In genomic region chr5:177529247-177529901, GRCh38 we compare ENCODE assay signal across 21 cellular contexts. TPM values are rescaled to one million over a fixed set of nuclear protein-coding genes. Genes with fewer than 3 reads are reported as not detected.
DNase-seq lines count a peak whose midpoint lies in the region; ATAC-seq and TF ChIP-seq lines count a peak whose summit lies in the region.
"Had no signal": no experiment of that assay in that cellular context is flagged by ENCODE, and none has a peak within 500 bp of the region (broad histone marks: within the 10 kb centered on the region; RNA-seq: fewer than 3 reads in every experiment).

No MANE protein-coding gene starts in this region.

- intact Hi-C loops in upper lobe of right lung (cut with DNase I) = no loop called here

- no peaks in the 10 kb centered on the region for H3K4me1 Mint-ChIP-seq in activated naive CD4-positive, alpha-beta T cell treated with anti-CD3 and anti-CD28 coated beads, Interleukin-2, amount 50 U/mL, for 24 hours
- no peaks in the 10 kb centered on the region for H3K4me1 Mint-ChIP-seq in T-cell
- no peaks in the 10 kb centered on the region for H3K4me1 Mint-ChIP-seq in HFFc6 (ENCODE audit: low read depth)
- H3K4me1 Mint-ChIP-seq: endodermal cell, neural progenitor cell had no signal

- H3K36me3 ChIP-seq in upper lobe of right lung = peaks cover 89% of the 10 kb centered on the region
- H3K36me3 ChIP-seq: neural progenitor cell, WERI-Rb-1 had no signal

- POLR2A ChIA-PET in T-cell (lab: Charles Lee) = interaction anchor here in 1 of 2 donors (1.1 kb wide), 1 partner anchor 16 kb away, joined by 8 read pairs; no protein-coding TSS in a partner anchor

- no peaks in the 10 kb centered on the region for H3K9me3 Mint-ChIP-seq in activated naive CD4-positive, alpha-beta T cell treated with anti-CD3 and anti-CD28 coated beads, Interleukin-2, amount 50 U/mL, for 24 hours
- H3K9me3 Mint-ChIP-seq in T-cell = no peaks in the 10 kb centered on the region
- no peaks in the 10 kb centered on the region for H3K9me3 Mint-ChIP-seq in HFFc6
- H3K9me3 Mint-ChIP-seq: activated CD4-positive, alpha-beta memory T cell treated with anti-CD3 and anti-CD28 coated beads for 36 hours; activated T-cell treated with anti-CD3 and anti-CD28 coated beads, Interleukin-2, amount 50 U/mL, for 72 hours; CD14-positive monocyte; endodermal cell; neural progenitor cell had no signal

- no peaks in the 10 kb centered on the region for H3K27me3 ChIP-seq in upper lobe of right lung
- H3K27me3 ChIP-seq: brain microvascular endothelial cell, heart left ventricle, neural progenitor cell had no signal

- no peak overlapping the region for H3K27ac ChIP-seq in upper lobe of right lung
- H3K27ac ChIP-seq: brain microvascular endothelial cell, heart left ventricle, neural progenitor cell, WERI-Rb-1 had no signal

- no peaks in the 10 kb centered on the region for H3K27me3 Mint-ChIP-seq in activated naive CD4-positive, alpha-beta T cell treated with anti-CD3 and anti-CD28 coated beads, Interleukin-2, amount 50 U/mL, for 24 hours
- H3K27me3 Mint-ChIP-seq in T-cell = no peaks in the 10 kb centered on the region
- H3K27me3 Mint-ChIP-seq in HFFc6 (ENCODE audit: insufficient read depth) = no peaks in the 10 kb centered on the region; the same call in 1 of the 2 replicates
- H3K27me3 Mint-ChIP-seq: activated CD4-positive, alpha-beta memory T cell treated with anti-CD3 and anti-CD28 coated beads for 36 hours had no signal

- CTCF ChIA-PET in T-cell (lab: Charles Lee) = no interaction called here

- H3K36me3 Mint-ChIP-seq in activated naive CD4-positive, alpha-beta T cell treated with anti-CD3 and anti-CD28 coated beads, Interleukin-2, amount 50 U/mL, for 24 hours = peaks cover 8% of the 10 kb centered on the region
- peaks cover 38% of the 10 kb centered on the region for H3K36me3 Mint-ChIP-seq in T-cell
- H3K36me3 Mint-ChIP-seq in HFFc6 (ENCODE audit: low read depth) = peaks cover 12% of the 10 kb centered on the region

- no peak overlapping the region for H3K4me3 ChIP-seq in upper lobe of right lung
- H3K4me3 ChIP-seq: heart left ventricle, neural progenitor cell had no signal

- H3K4me3 Mint-ChIP-seq in activated naive CD4-positive, alpha-beta T cell treated with anti-CD3 and anti-CD28 coated beads, Interleukin-2, amount 50 U/mL, for 24 hours = no peak overlapping the region
- H3K4me3 Mint-ChIP-seq in T-cell = no peak overlapping the region
- H3K4me3 Mint-ChIP-seq in HFFc6 = no peak overlapping the region
- H3K4me3 Mint-ChIP-seq: activated CD4-positive, alpha-beta memory T cell treated with anti-CD3 and anti-CD28 coated beads for 36 hours; activated T-cell treated with anti-CD3 and anti-CD28 coated beads, Interleukin-2, amount 50 U/mL, for 72 hours; CD14-positive monocyte; endodermal cell; neural progenitor cell had no signal

- H3K9me3 ChIP-seq in upper lobe of right lung = no peaks in the 10 kb centered on the region
- H3K9me3 ChIP-seq: heart left ventricle had no signal

- peak overlapping the region; percentile 53 for H3K27ac Mint-ChIP-seq in activated naive CD4-positive, alpha-beta T cell treated with anti-CD3 and anti-CD28 coated beads, Interleukin-2, amount 50 U/mL, for 24 hours
- peak overlapping the region; percentile 1 to 33 for H3K27ac Mint-ChIP-seq in T-cell
- H3K27ac Mint-ChIP-seq in HFFc6 = no peak overlapping the region
- H3K27ac Mint-ChIP-seq: activated CD4-positive, alpha-beta memory T cell treated with anti-CD3 and anti-CD28 coated beads for 36 hours; endodermal cell; neural progenitor cell had no signal

- ATAC-seq in T-cell (replicated peaks in 1 of 4) = no peak
- ATAC-seq in upper lobe of right lung = no peak
- ATAC-seq: activated T-cell treated with anti-CD3 and anti-CD28 coated beads, Interleukin-2, amount 50 U/mL, for 72 hours; heart left ventricle had no signal

- no peaks in the 10 kb centered on the region for H3K4me1 ChIP-seq in upper lobe of right lung
- H3K4me1 ChIP-seq: neural progenitor cell had no signal

- no peak for TF ChIP-seq CTCF in upper lobe of right lung (IDR thresholded peaks at IDR 0.05)
- TF ChIP-seq CTCF in HFFc6 (IDR thresholded peaks at IDR 0.05) = no peak

- DNase-seq in activated naive CD4-positive, alpha-beta T cell (lab: John Stamatoyannopoulos, UW) = no peak
- no peak for DNase-seq in T-cell
- DNase-seq in left kidney (ENCODE audit: low read depth, low spot score) = peak; percentile 11
- DNase-seq in upper lobe of right lung = peak; percentile 16
- DNase-seq in DMS53 treated with DMSO at 0.1 percent for 48 hours (lab: John Stamatoyannopoulos, UW; ENCODE audit: unreplicated experiment) = no peak
- no peak for DNase-seq in HFFc6
- DNase-seq in cortex of kidney (lab: John Stamatoyannopoulos, UW) = no peak
- DNase-seq: activated CD4-positive, alpha-beta memory T cell treated with anti-CD3 and anti-CD28 coated beads for 36 hours; activated T-cell treated with anti-CD3 and anti-CD28 coated beads, Interleukin-2, amount 50 U/mL, for 72 hours; brain microvascular endothelial cell; endodermal cell; GF-D8; NCI-H1694 treated with DMSO at 0.1 percent for 48 hours; NCI-H226; SIG-M5; stimulated activated CD4-positive, alpha-beta T cell treated with anti-CD3 and anti-CD28 coated beads, Interleukin-12 subunit alpha, Interleukin-12 subunit beta, amount 100 ng/mL, for 4 hours; WERI-Rb-1 had no signal

RNA-seq across cellular contexts. Expression of gene DDX41, which starts 12.6 kb away (rescaled TPM):
- total RNA-seq in T-cell (100 to 1,000 TPM in 3 of 5 donors, 10 to 100 TPM in 2; 64.8 to 118 (median 106) TPM), upper lobe of right lung (61.6 TPM)
- total RNA-seq in HFFc6 (2021; fragmentation: NEBNext Ultra II Directional; extraction: Animal tissue kit (Norgen Biotek cat#: 25700)) = 100 to 1,000 TPM in 3 of 6 experiments, 10 to 100 TPM in 3; 83.8 to 105 (median 98.5) TPM

RNA-seq across cellular contexts. Expression of gene DOK3, which starts 19.7 kb away (rescaled TPM):
- total RNA-seq in T-cell = 1 to 10 TPM; 1.1 to 5.8 (median 4.3) TPM
- total RNA-seq in upper lobe of right lung = 45.6 TPM
- 1 to 10 TPM; 1.1 to 2.6 (median 1.3) TPM for total RNA-seq in HFFc6 (2021; fragmentation: NEBNext Ultra II Directional; extraction: Animal tissue kit (Norgen Biotek cat#: 25700))

RNA-seq across cellular contexts. Expression of gene FAM193B, which starts 25.0 kb away (rescaled TPM):
- 100 to 1,000 TPM; 162 to 233 (median 217) TPM for total RNA-seq in T-cell
- total RNA-seq in upper lobe of right lung = 76.3 TPM
- 10 to 100 TPM; 16.1 to 25.6 (median 21.6) TPM for total RNA-seq in HFFc6 (2021; fragmentation: NEBNext Ultra II Directional; extraction: Animal tissue kit (Norgen Biotek cat#: 25700))

RNA-seq across cellular contexts. Expression of gene PDLIM7, which starts 32.0 kb away (rescaled TPM):
- total RNA-seq in T-cell (10 to 100 TPM in 4 of 5 donors, 1 to 10 TPM in 1; 9.8 to 17.8 (median 12.8) TPM), upper lobe of right lung (59.1 TPM)
- 100 to 1,000 TPM; 339 to 353 (median 343) TPM for total RNA-seq in HFFc6 (2021; fragmentation: NEBNext Ultra II Directional; extraction: Animal tissue kit (Norgen Biotek cat#: 25700))

RNA-seq across cellular contexts. Expression of gene DBN1, which starts 55.9 kb away (rescaled TPM):
- total RNA-seq in T-cell (10 to 100 TPM; 11.6 to 41.3 (median 21.1) TPM), upper lobe of right lung (34.6 TPM)
- 100 to 1,000 TPM; 346 to 394 (median 358) TPM for total RNA-seq in HFFc6 (2021; fragmentation: NEBNext Ultra II Directional; extraction: Animal tissue kit (Norgen Biotek cat#: 25700))

Comparison
In these comparisons a context has a peak if more than half of its experiments do, and no peak if none do; other contexts are left out.
1. DNase-seq: peak in left kidney (single experiment) and upper lobe of right lung (single experiment); none in activated naive CD4-positive, alpha-beta T cell (0 of 4), T-cell (0 of 34), DMS53 treated with DMSO at 0.1 percent for 48 hours (single experiment), HFFc6 (single experiment) and cortex of kidney (single experiment).